Comparison of ENCODE assay signal across 1 cellular context in the genomic region with DNA sequence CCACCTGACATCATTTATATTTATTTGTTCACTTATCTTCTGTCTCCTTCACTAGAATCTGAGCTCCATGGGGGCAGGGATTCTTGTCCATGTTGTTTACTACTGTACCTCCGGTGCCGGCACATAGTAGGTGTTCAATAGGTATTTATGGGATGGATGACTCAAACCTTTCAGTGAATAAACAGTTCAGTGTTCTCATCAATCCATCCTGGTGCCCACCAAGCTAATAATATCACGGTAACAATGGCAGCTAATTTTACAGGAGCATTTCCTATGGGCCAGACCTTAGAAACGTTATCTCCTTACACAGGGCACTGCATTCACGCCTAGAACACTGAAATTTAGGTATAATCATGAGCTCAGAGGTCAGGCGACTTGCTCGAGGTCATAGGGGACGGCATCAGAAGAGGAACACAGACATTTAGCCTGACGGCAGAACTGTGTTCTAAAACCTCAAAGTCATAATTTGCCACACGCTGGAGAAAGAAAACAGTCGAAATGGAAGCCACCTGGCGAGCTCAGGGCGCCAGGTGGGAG.
TF ChIP-seq lines count a peak whose summit lies in the region.

No MANE protein-coding gene starts in this region.

TF ChIP-seq in GM23338, 12 proteins besides CTCF, POLR2A, EP300 and RAD21:
- TF ChIP-seq JUNB (IDR thresholded peaks at IDR 0.05; ENCODE audit: unreplicated experiment), result no peak
- no peak for TF ChIP-seq EZH2phosphoT487 (IDR thresholded peaks at IDR 0.05; ENCODE audit: unreplicated experiment)
- TF ChIP-seq, protein P1, sequence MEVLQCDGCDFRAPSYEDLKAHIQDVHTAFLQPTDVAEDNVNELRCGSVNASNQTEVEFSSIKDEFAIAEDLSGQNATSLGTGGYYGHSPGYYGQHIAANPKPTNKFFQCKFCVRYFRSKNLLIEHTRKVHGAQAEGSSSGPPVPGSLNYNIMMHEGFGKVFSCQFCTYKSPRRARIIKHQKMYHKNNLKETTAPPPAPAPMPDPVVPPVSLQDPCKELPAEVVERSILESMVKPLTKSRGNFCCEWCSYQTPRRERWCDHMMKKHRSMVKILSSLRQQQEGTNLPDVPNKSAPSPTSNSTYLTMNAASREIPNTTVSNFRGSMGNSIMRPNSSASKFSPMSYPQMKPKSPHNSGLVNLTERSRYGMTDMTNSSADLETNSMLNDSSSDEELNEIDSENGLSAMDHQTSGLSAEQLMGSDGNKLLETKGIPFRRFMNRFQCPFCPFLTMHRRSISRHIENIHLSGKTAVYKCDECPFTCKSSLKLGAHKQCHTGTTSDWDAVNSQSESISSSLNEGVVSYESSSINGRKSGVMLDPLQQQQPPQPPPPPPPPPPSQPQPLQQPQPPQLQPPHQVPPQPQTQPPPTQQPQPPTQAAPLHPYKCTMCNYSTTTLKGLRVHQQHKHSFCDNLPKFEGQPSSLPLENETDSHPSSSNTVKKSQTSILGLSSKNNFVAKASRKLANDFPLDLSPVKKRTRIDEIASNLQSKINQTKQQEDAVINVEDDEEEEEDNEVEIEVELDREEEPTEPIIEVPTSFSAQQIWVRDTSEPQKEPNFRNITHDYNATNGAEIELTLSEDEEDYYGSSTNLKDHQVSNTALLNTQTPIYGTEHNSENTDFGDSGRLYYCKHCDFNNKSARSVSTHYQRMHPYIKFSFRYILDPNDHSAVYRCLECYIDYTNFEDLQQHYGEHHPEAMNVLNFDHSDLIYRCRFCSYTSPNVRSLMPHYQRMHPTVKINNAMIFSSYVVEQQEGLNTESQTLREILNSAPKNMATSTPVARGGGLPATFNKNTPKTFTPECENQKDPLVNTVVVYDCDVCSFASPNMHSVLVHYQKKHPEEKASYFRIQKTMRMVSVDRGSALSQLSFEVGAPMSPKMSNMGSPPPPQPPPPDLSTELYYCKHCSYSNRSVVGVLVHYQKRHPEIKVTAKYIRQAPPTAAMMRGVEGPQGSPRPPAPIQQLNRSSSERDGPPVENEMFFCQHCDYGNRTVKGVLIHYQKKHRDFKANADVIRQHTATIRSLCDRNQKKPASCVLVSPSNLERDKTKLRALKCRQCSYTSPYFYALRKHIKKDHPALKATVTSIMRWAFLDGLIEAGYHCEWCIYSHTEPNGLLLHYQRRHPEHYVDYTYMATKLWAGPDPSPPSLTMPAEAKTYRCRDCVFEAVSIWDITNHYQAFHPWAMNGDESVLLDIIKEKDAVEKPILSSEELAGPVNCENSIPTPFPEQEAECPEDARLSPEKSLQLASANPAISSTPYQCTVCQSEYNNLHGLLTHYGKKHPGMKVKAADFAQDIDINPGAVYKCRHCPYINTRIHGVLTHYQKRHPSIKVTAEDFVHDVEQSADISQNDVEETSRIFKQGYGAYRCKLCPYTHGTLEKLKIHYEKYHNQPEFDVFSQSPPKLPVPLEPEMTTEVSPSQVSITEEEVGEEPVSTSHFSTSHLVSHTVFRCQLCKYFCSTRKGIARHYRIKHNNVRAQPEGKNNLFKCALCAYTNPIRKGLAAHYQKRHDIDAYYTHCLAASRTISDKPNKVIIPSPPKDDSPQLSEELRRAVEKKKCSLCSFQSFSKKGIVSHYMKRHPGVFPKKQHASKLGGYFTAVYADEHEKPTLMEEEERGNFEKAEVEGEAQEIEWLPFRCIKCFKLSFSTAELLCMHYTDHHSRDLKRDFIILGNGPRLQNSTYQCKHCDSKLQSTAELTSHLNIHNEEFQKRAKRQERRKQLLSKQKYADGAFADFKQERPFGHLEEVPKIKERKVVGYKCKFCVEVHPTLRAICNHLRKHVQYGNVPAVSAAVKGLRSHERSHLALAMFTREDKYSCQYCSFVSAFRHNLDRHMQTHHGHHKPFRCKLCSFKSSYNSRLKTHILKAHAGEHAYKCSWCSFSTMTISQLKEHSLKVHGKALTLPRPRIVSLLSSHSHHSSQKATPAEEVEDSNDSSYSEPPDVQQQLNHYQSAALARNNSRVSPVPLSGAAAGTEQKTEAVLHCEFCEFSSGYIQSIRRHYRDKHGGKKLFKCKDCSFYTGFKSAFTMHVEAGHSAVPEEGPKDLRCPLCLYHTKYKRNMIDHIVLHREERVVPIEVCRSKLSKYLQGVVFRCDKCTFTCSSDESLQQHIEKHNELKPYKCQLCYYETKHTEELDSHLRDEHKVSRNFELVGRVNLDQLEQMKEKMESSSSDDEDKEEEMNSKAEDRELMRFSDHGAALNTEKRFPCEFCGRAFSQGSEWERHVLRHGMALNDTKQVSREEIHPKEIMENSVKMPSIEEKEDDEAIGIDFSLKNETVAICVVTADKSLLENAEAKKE (CRISPR knock-in tag; IDR thresholded peaks at IDR 0.05), result no peak
- TF ChIP-seq, protein P2, sequence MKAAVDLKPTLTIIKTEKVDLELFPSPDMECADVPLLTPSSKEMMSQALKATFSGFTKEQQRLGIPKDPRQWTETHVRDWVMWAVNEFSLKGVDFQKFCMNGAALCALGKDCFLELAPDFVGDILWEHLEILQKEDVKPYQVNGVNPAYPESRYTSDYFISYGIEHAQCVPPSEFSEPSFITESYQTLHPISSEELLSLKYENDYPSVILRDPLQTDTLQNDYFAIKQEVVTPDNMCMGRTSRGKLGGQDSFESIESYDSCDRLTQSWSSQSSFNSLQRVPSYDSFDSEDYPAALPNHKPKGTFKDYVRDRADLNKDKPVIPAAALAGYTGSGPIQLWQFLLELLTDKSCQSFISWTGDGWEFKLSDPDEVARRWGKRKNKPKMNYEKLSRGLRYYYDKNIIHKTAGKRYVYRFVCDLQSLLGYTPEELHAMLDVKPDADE (IDR thresholded peaks at IDR 0.05), result no peak
